ENCODE assay signal across 10 cellular contexts in genomic region chr22:50218153-50218995, GRCh38. TPM values are rescaled to one million over a fixed set of nuclear protein-coding genes. Genes with fewer than 3 reads are reported as not detected.
DNase-seq lines count a peak whose midpoint lies in the region; ATAC-seq, FAIRE-seq and TF ChIP-seq lines count a peak whose summit lies in the region.
"Had no signal": no experiment of that assay in that cellular context is flagged by ENCODE, and none has a peak within 500 bp of the region (broad histone marks: within the 10 kb centered on the region; RNA-seq: fewer than 3 reads in every experiment).

No MANE protein-coding gene starts in this region.

- FAIRE-seq in endothelial cell of umbilical vein (lab: Jason Lieb, UNC) = no peak
- FAIRE-seq: endometrium had no signal

- no peak overlapping the region for H3K4me3 ChIP-seq in SK-N-SH (ENCODE audit: low read depth in 2 of 2, low read length in 1 of 2)
- H3K4me3 ChIP-seq in endothelial cell of umbilical vein (replicated peaks in 1 of 3; ENCODE audit: insufficient read depth in 1 of 3, low read depth in 1 of 3, low read length in 3 of 3) = no peak overlapping the region
- H3K4me3 ChIP-seq in sigmoid colon = no peak overlapping the region
- H3K4me3 ChIP-seq: uterus had no signal

- H3K9me1 ChIP-seq in endothelial cell of umbilical vein (replicated peaks; ENCODE audit: control insufficient read depth, extremely low read depth, insufficient read depth, low read length) = no peaks in the 10 kb centered on the region

- peaks cover 10% of the 10 kb centered on the region; the same call in 1 of the 2 replicates for H4K20me1 ChIP-seq in SK-N-SH (ENCODE audit: insufficient read depth)
- no peaks in the 10 kb centered on the region for H4K20me1 ChIP-seq in endothelial cell of umbilical vein (replicated peaks; ENCODE audit: control insufficient read depth, extremely low read depth, insufficient read depth, low read length)

- no peaks in the 10 kb centered on the region for H3F3A ChIP-seq in SK-N-SH (replicated peaks; ENCODE audit: insufficient read depth)

- peak; percentile 7 for ATAC-seq in SK-N-SH treated with all-trans-retinoic acid at 6 μM for 48 hours
- ATAC-seq: stimulated activated naive CD8-positive, alpha-beta T cell treated with anti-CD3 and anti-CD28 coated beads, Interleukin-15, amount 100 ng/mL, for 72 hours had no signal

- H3K9ac ChIP-seq in SK-N-SH (no peak overlapping the region), endothelial cell of umbilical vein (replicated peaks; ENCODE audit: extremely low read depth, insufficient read depth, low read length) (no peak overlapping the region)

- BruUV-seq in endothelial cell of umbilical vein (replicated peaks; lab: Mats Ljungman, UMichigan) = TSS peak; percentile 6

- TF ChIP-seq CTCF in SK-N-SH (IDR thresholded peaks at IDR 0.05) = no peak
- no peak for TF ChIP-seq CTCF in endothelial cell of umbilical vein (IDR thresholded peaks at IDR 0.05; ENCODE audit: extremely low read depth in 1 of 2, insufficient read depth in 1 of 2, low read depth in 1 of 2, low read length in 2 of 2)
- no peak for TF ChIP-seq CTCF in sigmoid colon (IDR thresholded peaks at IDR 0.05)

- H3K36me3 ChIP-seq in SK-N-SH (replicated peaks in 1 of 2; ENCODE audit: control insufficient read depth in 1 of 2, insufficient read depth in 2 of 2, low read length in 1 of 2) = peaks cover 15 to 71% of the 10 kb centered on the region in 2 experiments
- H3K36me3 ChIP-seq in endothelial cell of umbilical vein (ENCODE audit: control insufficient read depth in 2 of 2, extremely low read depth in 1 of 2, insufficient read depth in 2 of 2, low read length in 2 of 2) = peaks cover 23 to 63% of the 10 kb centered on the region in 2 experiments
- H3K36me3 ChIP-seq in sigmoid colon = peaks cover 62 to 92% (median 74%) of the 10 kb centered on the region in 4 donors
- H3K36me3 ChIP-seq: uterus had no signal

- no peak for TF ChIP-seq EP300 in SK-N-SH (IDR thresholded peaks at IDR 0.05; ENCODE audit: borderline replicate concordance in 1 of 2, low read depth in 1 of 2, low read length in 1 of 2)
- no peak for TF ChIP-seq EP300 in sigmoid colon (IDR thresholded peaks at IDR 0.05)

- H3K9me3 ChIP-seq in SK-N-SH = no peaks in the 10 kb centered on the region
- H3K9me3 ChIP-seq in endothelial cell of umbilical vein (replicated peaks; ENCODE audit: control insufficient read depth, insufficient read depth, low read length) = no peaks in the 10 kb centered on the region
- H3K9me3 ChIP-seq in sigmoid colon = no peaks in the 10 kb centered on the region
- H3K9me3 ChIP-seq: uterus had no signal

- H3K4me2 ChIP-seq in SK-N-SH (no peak overlapping the region), endothelial cell of umbilical vein (ENCODE audit: insufficient read depth, low read length) (no peak overlapping the region)

- H3K79me2 ChIP-seq in SK-N-SH (ENCODE audit: insufficient read depth) (peaks cover 14% of the 10 kb centered on the region; the same call in 1 of the 2 replicates), endothelial cell of umbilical vein (ENCODE audit: control insufficient read depth, insufficient read depth, low read length) (peaks cover 9% of the 10 kb centered on the region)

- peaks cover 0 to 22% of the 10 kb centered on the region in 2 experiments; a peak in 1 of 4 replicates for H3K4me1 ChIP-seq in SK-N-SH (ENCODE audit: control insufficient read depth in 1 of 2, insufficient read depth in 2 of 2, low read depth in 1 of 2, low read length in 1 of 2)
- H3K4me1 ChIP-seq in endothelial cell of umbilical vein (ENCODE audit: control insufficient read depth, extremely low read depth, insufficient read depth, low read length) = no peaks in the 10 kb centered on the region
- H3K4me1 ChIP-seq in sigmoid colon = peaks cover 0 to 14% (median 8%) of the 10 kb centered on the region in 4 donors
- H3K4me1 ChIP-seq: uterus had no signal

- DNase-seq in SK-N-SH = no peak
- no peak for DNase-seq in endothelial cell of umbilical vein (ENCODE audit: low read depth, low spot score)
- peak; percentile 66 for DNase-seq in sigmoid colon
- no peak for DNase-seq in DMS114 treated with DMSO at 0.1 percent for 48 hours (lab: John Stamatoyannopoulos, UW; ENCODE audit: unreplicated experiment)
- no peak for DNase-seq in T-helper 9 cell
- DNase-seq: NK-92 treated with Interleukin-12 subunit alpha and Interleukin-12 subunit beta, amount 100 ng/mL, for 24 hours; stimulated activated naive CD8-positive, alpha-beta T cell treated with anti-CD3 and anti-CD28 coated beads, Interleukin-15, amount 100 ng/mL, for 72 hours; uterus had no signal

- no peak for TF ChIP-seq POLR2A in endothelial cell of umbilical vein (IDR thresholded peaks at IDR 0.05; ENCODE audit: low read depth, low read length)
- TF ChIP-seq POLR2A in sigmoid colon (IDR thresholded peaks at IDR 0.05) = no peak

- TF ChIP-seq RAD21 in SK-N-SH (IDR thresholded peaks at IDR 0.05; ENCODE audit: low read length) = no peak

- H3K9me2 ChIP-seq in SK-N-SH = no peaks in the 10 kb centered on the region

- POLR2A ChIA-PET in SK-N-SH (lab: Yijun Ruan, JAX) (no interaction called here), endothelial cell of umbilical vein (lab: Charles Lee) (no interaction called here)

- H3K27me3 ChIP-seq in SK-N-SH (ENCODE audit: insufficient read depth) (no peaks in the 10 kb centered on the region), endothelial cell of umbilical vein (ENCODE audit: control insufficient read depth in 2 of 2, insufficient read depth in 2 of 2, low read length in 2 of 2) (no peaks in the 10 kb centered on the region), sigmoid colon (no peaks in the 10 kb centered on the region)
- H3K27me3 ChIP-seq: uterus had no signal

- CTCF ChIA-PET in SK-N-SH (lab: Yijun Ruan, JAX) (interaction anchor here (1.0 to 2.7 kb wide), 5 partner anchors 11 to 72 kb away, joined by 3 to 12 read pairs (median 4); no protein-coding TSS in a partner anchor), endothelial cell of umbilical vein (lab: Charles Lee) (interaction anchor here (0.8 kb wide), 1 partner anchor 12 kb away, joined by 3 read pairs; no protein-coding TSS in a partner anchor)

- intact Hi-C loops in endothelial cell of umbilical vein (cut with micrococcal nuclease) (no loop called here), sigmoid colon (cut with DNase I) (no loop called here)

- H2AFZ ChIP-seq in SK-N-SH (ENCODE audit: low read depth) = no peak overlapping the region
- no peak overlapping the region for H2AFZ ChIP-seq in endothelial cell of umbilical vein (ENCODE audit: low read depth, low read length)

- WGBS in SK-N-SH (ENCODE audit: low lambda C conversion rate) = 97% methylated on average over 17 of the region's 43 CpGs
- whole genome bisulfite sequencing in sigmoid colon, 2 donors = 83 to 86% methylated on average over 43 of the region's 43 CpGs

- dilution Hi-C loops in endothelial cell of umbilical vein (cut with MboI; ENCODE audit: extremely low pct_ligation_motif_present, low sequenced_read_pairs) = no loop called here

- H3K27ac ChIP-seq in SK-N-SH (ENCODE audit: low read depth in 2 of 2, low read length in 1 of 2) (no peak overlapping the region), endothelial cell of umbilical vein (ENCODE audit: insufficient read depth, low read depth, low read length) (no peak overlapping the region), sigmoid colon (no peak overlapping the region)
- H3K27ac ChIP-seq: uterus had no signal

RNA-seq across cellular contexts. Expression of gene SELENOO, which starts 17.6 kb away (rescaled TPM):
- polyA plus RNA-seq in SK-N-SH (2012; rRNA removed) (23.3 and 26.7 TPM in 2 replicates), endothelial cell of umbilical vein (37.5 and 45.8 TPM in 2 replicates), sigmoid colon (10 to 100 TPM; 10.2 to 26.5 (median 15.7) TPM)
- polyA plus RNA-seq in SK-N-SH (2012; cell fraction: cytosol; rRNA removed) = 6.7 and 11.5 TPM in 2 replicates
- polyA plus RNA-seq in SK-N-SH (2012; cell fraction: nucleus; rRNA removed) = 121 and 176 TPM in 2 replicates
- total RNA-seq in endothelial cell of umbilical vein (24.1 and 28.0 TPM in 2 replicates), sigmoid colon (10 to 100 TPM; 17.5 to 30.2 (median 22.3) TPM)
- polyA plus RNA-seq in endothelial cell of umbilical vein (2011; cell fraction: cytosol; rRNA removed) = 17.7 and 23.1 TPM in 2 replicates
- 82.2 and 94.2 TPM in 2 replicates for polyA plus RNA-seq in endothelial cell of umbilical vein (2011; cell fraction: nucleus; rRNA removed)
- 13.8 and 16.8 TPM in 2 replicates for polyA plus RNA-seq in endothelial cell of umbilical vein (2012)
- polyA minus RNA-seq in endothelial cell of umbilical vein = 11.1 and 16.1 TPM in 2 replicates
- 9.7 TPM for polyA minus RNA-seq in endothelial cell of umbilical vein (2011; cell fraction: cytosol; rRNA and poly(A)+ RNA removed)
- polyA minus RNA-seq in endothelial cell of umbilical vein (2011; cell fraction: nucleus; rRNA and poly(A)+ RNA removed) = 11.9 and 16.8 TPM in 2 replicates

RNA-seq across cellular contexts. Expression of gene TUBGCP6, which starts 26.4 kb away (rescaled TPM):
- polyA plus RNA-seq in SK-N-SH (2012; rRNA removed) (40.4 and 42.8 TPM in 2 replicates), endothelial cell of umbilical vein (33.1 and 42.7 TPM in 2 replicates), sigmoid colon (10 to 100 TPM in 1 of 3 donors, 1 to 10 TPM in 2; 4.6 to 33.4 (median 4.8) TPM)
- polyA plus RNA-seq in SK-N-SH (2012; cell fraction: cytosol; rRNA removed) = 4.9 and 9.1 TPM in 2 replicates
- 290 and 343 TPM in 2 replicates for polyA plus RNA-seq in SK-N-SH (2012; cell fraction: nucleus; rRNA removed)
- total RNA-seq in endothelial cell of umbilical vein (41.5 and 45.3 TPM in 2 replicates), sigmoid colon (10 to 100 TPM; 23.5 to 67.0 (median 28.2) TPM)
- 7.6 and 13.4 TPM in 2 replicates for polyA plus RNA-seq in endothelial cell of umbilical vein (2011; cell fraction: cytosol; rRNA removed)
- 261 and 282 TPM in 2 replicates for polyA plus RNA-seq in endothelial cell of umbilical vein (2011; cell fraction: nucleus; rRNA removed)
- polyA plus RNA-seq in endothelial cell of umbilical vein (2012) = 19.7 and 24.2 TPM in 2 replicates
- 23.3 and 25.1 TPM in 2 replicates for polyA minus RNA-seq in endothelial cell of umbilical vein
- polyA minus RNA-seq in endothelial cell of umbilical vein (2011; cell fraction: cytosol; rRNA and poly(A)+ RNA removed) = 5.6 TPM
- 38.8 and 57.6 TPM in 2 replicates for polyA minus RNA-seq in endothelial cell of umbilical vein (2011; cell fraction: nucleus; rRNA and poly(A)+ RNA removed)

RNA-seq across cellular contexts. Expression of gene TRABD, which starts 32.7 kb away (rescaled TPM):
- polyA plus RNA-seq in SK-N-SH (2012; rRNA removed) (36.7 and 50.6 TPM in 2 replicates), endothelial cell of umbilical vein (48.4 and 58.2 TPM in 2 replicates), sigmoid colon (10 to 100 TPM; 24.6 to 88.1 (median 31.7) TPM)
- 16.1 and 28.8 TPM in 2 replicates for polyA plus RNA-seq in SK-N-SH (2012; cell fraction: cytosol; rRNA removed)
- polyA plus RNA-seq in SK-N-SH (2012; cell fraction: nucleus; rRNA removed) = 246 and 320 TPM in 2 replicates
- total RNA-seq in endothelial cell of umbilical vein (46.8 and 48.9 TPM in 2 replicates), sigmoid colon (10 to 100 TPM; 14.2 to 21.4 (median 18.2) TPM)
- 30.5 and 40.0 TPM in 2 replicates for polyA plus RNA-seq in endothelial cell of umbilical vein (2011; cell fraction: cytosol; rRNA removed)
- 153 and 173 TPM in 2 replicates for polyA plus RNA-seq in endothelial cell of umbilical vein (2011; cell fraction: nucleus; rRNA removed)
- polyA plus RNA-seq in endothelial cell of umbilical vein (2012) = 33.6 and 37.7 TPM in 2 replicates
- polyA minus RNA-seq in endothelial cell of umbilical vein = 18.8 and 26.1 TPM in 2 replicates
- polyA minus RNA-seq in endothelial cell of umbilical vein (2011; cell fraction: cytosol; rRNA and poly(A)+ RNA removed) = 23.2 TPM
- 18.4 and 27.3 TPM in 2 replicates for polyA minus RNA-seq in endothelial cell of umbilical vein (2011; cell fraction: nucleus; rRNA and poly(A)+ RNA removed)

RNA-seq across cellular contexts. Expression of gene HDAC10, which starts 32.7 kb away (rescaled TPM):
- 51.9 and 55.1 TPM in 2 replicates for polyA plus RNA-seq in SK-N-SH (2012; rRNA removed)
- polyA plus RNA-seq in SK-N-SH (2012; cell fraction: cytosol; rRNA removed) = 6.6 and 12.2 TPM in 2 replicates
- 513 and 740 TPM in 2 replicates for polyA plus RNA-seq in SK-N-SH (2012; cell fraction: nucleus; rRNA removed)
- 42.4 and 47.0 TPM in 2 replicates for total RNA-seq in endothelial cell of umbilical vein
- 32.6 and 38.3 TPM in 2 replicates for polyA plus RNA-seq in endothelial cell of umbilical vein
- 5.5 and 8.8 TPM in 2 replicates for polyA plus RNA-seq in endothelial cell of umbilical vein (2011; cell fraction: cytosol; rRNA removed)
- polyA plus RNA-seq in endothelial cell of umbilical vein (2011; cell fraction: nucleus; rRNA removed) = 193 and 224 TPM in 2 replicates
- polyA plus RNA-seq in endothelial cell of umbilical vein (2012) = 22.9 and 34.1 TPM in 2 replicates
- 15.7 and 19.6 TPM in 2 replicates for polyA minus RNA-seq in endothelial cell of umbilical vein
- polyA minus RNA-seq in endothelial cell of umbilical vein (2011; cell fraction: cytosol; rRNA and poly(A)+ RNA removed) = 5.1 TPM
- 30.4 and 61.3 TPM in 2 replicates for polyA minus RNA-seq in endothelial cell of umbilical vein (2011; cell fraction: nucleus; rRNA and poly(A)+ RNA removed)
- 10 to 100 TPM in 3 of 4 donors, 1 to 10 TPM in 1; 7.2 to 47.4 (median 14.9) TPM for total RNA-seq in sigmoid colon
- 10 to 100 TPM in 2 of 3 donors, 1 to 10 TPM in 1; 8.8 to 45.9 (median 12.0) TPM for polyA plus RNA-seq in sigmoid colon

RNA-seq across cellular contexts. Expression of gene MAPK12, which starts 43.1 kb away (rescaled TPM):
- polyA plus RNA-seq in SK-N-SH (2012; rRNA removed) (118 TPM in 2 replicates), endothelial cell of umbilical vein (86.8 and 90.2 TPM in 2 replicates), sigmoid colon (1 to 10 TPM in 2 of 3 donors, under 1 TPM in 1; 0.60 to 6.0 (median 2.1) TPM)
- polyA plus RNA-seq in SK-N-SH (2012; cell fraction: cytosol; rRNA removed) = 43.8 and 58.3 TPM in 2 replicates
- 480 and 590 TPM in 2 replicates for polyA plus RNA-seq in SK-N-SH (2012; cell fraction: nucleus; rRNA removed)
- total RNA-seq in endothelial cell of umbilical vein (67.9 and 72.3 TPM in 2 replicates), sigmoid colon (1 to 10 TPM; 2.5 to 10.0 (median 6.7) TPM)
- polyA plus RNA-seq in endothelial cell of umbilical vein (2011; cell fraction: cytosol; rRNA removed) = 50.3 and 67.5 TPM in 2 replicates
- polyA plus RNA-seq in endothelial cell of umbilical vein (2011; cell fraction: nucleus; rRNA removed) = 241 and 284 TPM in 2 replicates
- polyA plus RNA-seq in endothelial cell of umbilical vein (2012) = 46.0 and 62.2 TPM in 2 replicates
- 51.9 and 76.1 TPM in 2 replicates for polyA minus RNA-seq in endothelial cell of umbilical vein
- polyA minus RNA-seq in endothelial cell of umbilical vein (2011; cell fraction: cytosol; rRNA and poly(A)+ RNA removed) = 9.8 TPM
- 48.7 and 88.7 TPM in 2 replicates for polyA minus RNA-seq in endothelial cell of umbilical vein (2011; cell fraction: nucleus; rRNA and poly(A)+ RNA removed)
